In the genomic region with DNA sequence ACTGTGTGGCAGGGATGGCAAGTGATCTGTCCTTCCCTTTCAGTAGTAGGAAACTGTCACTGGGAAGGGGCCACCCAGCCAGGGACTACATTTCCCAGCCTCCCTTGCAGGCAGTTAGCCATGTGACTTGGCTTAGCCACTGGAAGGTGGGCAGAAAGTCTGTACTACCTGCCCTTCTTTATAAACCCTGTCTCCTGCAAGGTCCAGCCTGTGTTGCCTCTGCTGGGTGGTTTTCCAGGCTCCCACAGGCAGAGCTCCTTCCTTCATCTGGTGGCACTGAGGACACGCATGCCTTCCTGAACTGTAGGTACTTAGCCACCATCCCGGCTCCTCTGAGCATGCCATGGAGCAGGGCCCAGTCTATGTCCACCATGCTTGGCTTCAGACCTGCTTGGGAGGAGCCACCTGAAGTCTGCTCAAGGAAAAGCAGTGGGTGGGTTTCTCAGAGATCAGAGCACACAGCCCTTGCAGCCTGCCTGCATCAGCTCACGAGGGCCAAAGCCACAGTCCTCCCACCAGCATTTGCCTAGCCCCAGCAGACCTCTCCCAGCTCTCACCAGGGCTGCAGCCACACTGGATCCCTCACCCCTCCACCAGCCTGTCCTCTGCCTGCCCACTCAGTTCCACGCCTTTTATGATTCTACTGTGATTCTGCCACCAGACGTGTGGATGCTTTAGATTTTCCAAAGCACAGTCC, we compare ENCODE assay signal across 8 cellular contexts. TPM values are rescaled to one million over a fixed set of nuclear protein-coding genes. Genes with fewer than 3 reads are reported as not detected.
DNase-seq lines count a peak whose midpoint lies in the region; ATAC-seq, FAIRE-seq and TF ChIP-seq lines count a peak whose summit lies in the region.

No MANE protein-coding gene starts in this region.

- no peak overlapping the region for H2AFZ ChIP-seq in K562 (ENCODE audit: low read depth, low read length)

- no peak for TF ChIP-seq RAD21 in K562 (CRISPR knock-in tag; conservative IDR thresholded peaks at IDR 0.05 in 1 of 2, IDR thresholded peaks at IDR 0.05 in 1 of 2)

- H3K4me3 ChIP-seq in breast epithelium: no peak overlapping the region
- H3K4me3 ChIP-seq in K562: no peak overlapping the region
- H3K4me3 ChIP-seq in right cardiac atrium (ENCODE audit: low read length): no peak overlapping the region

- TF ChIP-seq CTCF in MCF 10A (IDR thresholded peaks at IDR 0.05; ENCODE audit: unreplicated experiment) (no peak), breast epithelium (IDR thresholded peaks at IDR 0.05) (no peak), K562 (IDR thresholded peaks at IDR 0.05 in 2 of 3, conservative IDR thresholded peaks at IDR 0.05 in 1 of 3; ENCODE audit: insufficient read depth in 2 of 3, low read depth in 1 of 3, low read length in 3 of 3) (no peak)

- H3K79me2 ChIP-seq in K562 (ENCODE audit: control insufficient read depth, insufficient read depth, low read length): no peaks in the 10 kb centered on the region

- H3K36me3 Mint-ChIP-seq in MCF 10A (ENCODE audit: insufficient read depth, unreplicated experiment): peaks cover 24% of the 10 kb centered on the region

- no peaks in the 10 kb centered on the region for H3K9me3 Mint-ChIP-seq in MCF 10A (ENCODE audit: unreplicated experiment)

- H3K27me3 ChIP-seq in breast epithelium: no peaks in the 10 kb centered on the region
- H3K27me3 ChIP-seq in K562 (ENCODE audit: control insufficient read depth in 2 of 2, insufficient read depth in 2 of 2, low read length in 2 of 2): no peaks in the 10 kb centered on the region
- H3K27me3 ChIP-seq in right cardiac atrium (ENCODE audit: control insufficient read depth, insufficient read depth): no peaks in the 10 kb centered on the region

- BruUV-seq in MCF 10A (replicated peaks; lab: Mats Ljungman, UMichigan): no TSS peak
- BruUV-seq in K562 (replicated peaks; lab: Mats Ljungman, UMichigan): no TSS peak

- H3K27ac Mint-ChIP-seq in MCF 10A (ENCODE audit: low read depth, unreplicated experiment): peak overlapping the region; percentile 85

- CTCF ChIA-PET in MCF 10A (lab: Yijun Ruan, JAX): interaction anchor here (0.5 to 5.3 kb wide), 40 partner anchors 7 to 455 kb away, joined by 3 to 59 read pairs (median 5); a partner anchor contains a TSS
- CTCF ChIA-PET in K562 (lab: Yijun Ruan, JAX; ENCODE audit: low intra/inter-chr PET ratio): interaction anchor here (0.6 kb wide), 1 partner anchor 148 kb away, joined by 3 read pairs; no protein-coding TSS in a partner anchor

- H4K20me1 ChIP-seq in K562 (replicated peaks; ENCODE audit: control insufficient read depth, insufficient read depth, low read length): peaks cover 10% of the 10 kb centered on the region; the same call in 1 of the 2 replicates

- DNase-seq in MCF 10A (ENCODE audit: unreplicated experiment) (no peak), breast epithelium (ENCODE audit: low spot score in 2 of 2) (no peak), K562 (ENCODE audit: extremely low read depth in 1 of 4, low spot score in 3 of 4) (peak; percentile 35 to 50 (median 44)), COR-L47 (lab: John Stamatoyannopoulos, UW) (no peak), right cardiac atrium (no peak)
- peak; percentile 12 for DNase-seq in stimulated activated naive CD8-positive, alpha-beta T cell treated with anti-CD3 and anti-CD28 coated beads, Interleukin-15, Interleukin-2, amounts not matched to agents 100 U/mL and 50 U/mL, for 24 hours
- DNase-seq in activated CD4-positive, CD25-positive, alpha-beta regulatory T cell (lab: John Stamatoyannopoulos, UW): no peak

- H3K4me3 Mint-ChIP-seq in MCF 10A (ENCODE audit: unreplicated experiment): no peak overlapping the region

- intact Hi-C loops in MCF 10A (cut with micrococcal nuclease) (loop anchor here (1.0 to 5.0 kb wide), 2 partner anchors 87 to 149 kb away; a partner anchor contains a TSS), breast epithelium (cut with DNase I; ENCODE audit: low total_unique reads) (no loop called here), K562 (cut with micrococcal nuclease) (no loop called here), right cardiac atrium (cut with DNase I) (loop anchor here in 2 of 4 donors (5.0 kb wide), 2 partner anchors 67 to 77 kb away; no protein-coding TSS in a partner anchor)

- H3K36me3 ChIP-seq in breast epithelium: no peaks in the 10 kb centered on the region
- peaks cover 11% of the 10 kb centered on the region; the same call in 1 of the 3 replicates for H3K36me3 ChIP-seq in K562 (ENCODE audit: control insufficient read depth, insufficient read depth, low read length)

- peaks cover 15% of the 10 kb centered on the region for H3K4me1 Mint-ChIP-seq in MCF 10A (ENCODE audit: insufficient read depth, unreplicated experiment)

- no peaks in the 10 kb centered on the region for H3K4me1 ChIP-seq in breast epithelium
- H3K4me1 ChIP-seq in K562 (replicated peaks in 1 of 2; ENCODE audit: control insufficient read depth in 2 of 2, insufficient read depth in 2 of 2, low read length in 2 of 2): peaks cover 11 to 31% of the 10 kb centered on the region in 2 experiments; a peak in 4 of 5 replicates
- no peaks in the 10 kb centered on the region for H3K4me1 ChIP-seq in right cardiac atrium (ENCODE audit: control insufficient read depth, insufficient read depth, low read length)

- POLR2A ChIA-PET in MCF 10A (lab: Yijun Ruan, JAX) (interaction anchor here (0.7 to 2.3 kb wide), 6 partner anchors 16 to 149 kb away, joined by 4 to 13 read pairs (median 6); a partner anchor contains a TSS), K562 (lab: Yijun Ruan, JAX) (interaction anchor here (0.6 to 1.5 kb wide), 3 partner anchors 48 to 317 kb away, joined by 3 read pairs; no protein-coding TSS in a partner anchor)

- H3K27ac ChIP-seq in breast epithelium (peak overlapping the region in 1 of 2 donors; percentile 41), K562 (ENCODE audit: extremely low read depth, low read depth, low read length) (no peak overlapping the region), right cardiac atrium (ENCODE audit: low read length) (no peak overlapping the region)

- H3K9ac ChIP-seq in K562 (ENCODE audit: insufficient read depth in 1 of 2, low read depth in 2 of 2, low read length in 2 of 2): peak overlapping the region in 1 of 2 experiments; percentile 24; a peak in 2 of 4 replicates

- 91% methylated on average over 5 of the region's 5 CpGs for WGBS in K562 (ENCODE audit: insufficient coverage, low coverage, missing lambda C conversion rate)
- 89% methylated on average over 5 of the region's 5 CpGs for WGBS in right cardiac atrium

- in situ Hi-C loops in K562 (cut with MboI): no loop called here

- TF ChIP-seq EP300 in K562 (IDR thresholded peaks at IDR 0.05; ENCODE audit: low read length): no peak

- no peaks in the 10 kb centered on the region for H3K27me3 Mint-ChIP-seq in MCF 10A (ENCODE audit: insufficient read depth, unreplicated experiment)

- ATAC-seq in HG03159 (IDR thresholded peaks at IDR 0.05; ENCODE audit: unreplicated experiment) (peak; percentile 66), K562 (peak; percentile 89), right cardiac atrium (no peak)
- ATAC-seq in stimulated activated naive CD8-positive, alpha-beta T cell treated with anti-CD3 and anti-CD28 coated beads, Interleukin-15, Interleukin-2, amounts not matched to agents 100 U/mL and 50 U/mL, for 24 hours: no peak

- TF ChIP-seq POLR2A in breast epithelium (IDR thresholded peaks at IDR 0.05) (no peak), K562 (conservative IDR thresholded peaks at IDR 0.05) (no peak)

- peak; percentile 92 for FAIRE-seq in K562 (lab: Jason Lieb, UNC)

- H3K9me3 ChIP-seq in breast epithelium (no peaks in the 10 kb centered on the region), K562 (replicated peaks; ENCODE audit: control insufficient read depth, insufficient read depth, low read depth, low read length) (no peaks in the 10 kb centered on the region), right cardiac atrium (ENCODE audit: control insufficient read depth, low read length) (no peaks in the 10 kb centered on the region)

- H3K9me1 ChIP-seq in K562 (ENCODE audit: control insufficient read depth, insufficient read depth, low read length): no peaks in the 10 kb centered on the region

- no peak overlapping the region for H3K4me2 ChIP-seq in K562 (ENCODE audit: insufficient read depth, low read length)

TF ChIP-seq in K562, 482 proteins besides CTCF, POLR2A, EP300 and RAD21 (continues in another document):
- TF ChIP-seq CBX3 (IDR thresholded peaks at IDR 0.05; ENCODE audit: borderline replicate concordance in 1 of 2, low read length in 2 of 2) (no peak), SIX5 (IDR thresholded peaks at IDR 0.05; ENCODE audit: borderline replicate concordance in 1 of 2, insufficient read depth in 1 of 2, low read depth in 1 of 2, low read length in 2 of 2) (peak; percentile 70 to 76; a peak in 3 of 4 replicates), CBFA2T2 (conservative IDR thresholded peaks at IDR 0.05) (peak; percentile 34; the same call in 1 of the 2 replicates), ELF4 (CRISPR knock-in tag; IDR thresholded peaks at IDR 0.05) (no peak), EWSR1 (IDR thresholded peaks at IDR 0.05; ENCODE audit: borderline replicate concordance, low read depth, partially characterized antibody) (no peak), NFYB (IDR thresholded peaks at IDR 0.05; ENCODE audit: extremely low read depth, insufficient read length) (peak; percentile 36), ZNF143 (CRISPR knock-in tag; IDR thresholded peaks at IDR 0.05) (peak; percentile 87)

RNA-seq across cellular contexts. Expression of a gene that starts 16.7 kb away (rescaled TPM):
- 29.6 and 30.3 TPM in 2 replicates for total RNA-seq in MCF 10A (2022)
- total RNA-seq in breast epithelium: 10 to 100 TPM; 22.5 to 43.7 (median 30.8) TPM
- total RNA-seq in K562 (2011; cell fraction: chromatin; rRNA removed; ENCODE audit: low replicate concordance): 40.8 and 61.0 TPM in 2 replicates
- total RNA-seq in K562 (2011; cell fraction: nucleolus; rRNA removed): 32.4 and 33.6 TPM in 2 replicates
- total RNA-seq in K562 (2011; cell fraction: nucleoplasm; rRNA removed): 35.0 and 43.8 TPM in 2 replicates
- total RNA-seq in K562 (2014; rRNA removed): 24.5 and 28.0 TPM in 2 replicates
- total RNA-seq in K562 (2014; rRNA removed; fragmentation: Illumina TruSeq; extraction: Trizol): 40.7 and 44.2 TPM in 2 replicates
- total RNA-seq in K562 (2015; rRNA removed; fragmentation: Illumina TruSeq; extraction: Trizol): 39.3 and 39.5 TPM in 2 replicates
- total RNA-seq in K562 (2021): 31.5 and 32.9 TPM in 2 replicates
- 30.6 and 37.0 TPM in 2 replicates for polyA plus RNA-seq in K562 (2011; rRNA removed)
- polyA plus RNA-seq in K562 (2011; cell fraction: cytosol; rRNA removed): 19.0 and 25.4 TPM in 2 replicates
- 16.1 and 21.9 TPM in 2 replicates for polyA plus RNA-seq in K562 (2011; cell fraction: nucleus; rRNA removed)
- 9.9 and 15.1 TPM in 2 replicates for polyA plus RNA-seq in K562 (2012)
- polyA plus RNA-seq in K562 (2014; fragmentation: Illumina TruSeq; extraction: Trizol): 23.2 and 23.5 TPM in 2 replicates
- polyA plus RNA-seq in K562 (2014; fragmentation: Nextera tagmentation; extraction: Ambion mirVana): 10 to 100 TPM in 1 of 2 experiments, 1 to 10 TPM in 1; 9.1 to 10.6 TPM
- polyA plus RNA-seq in K562 (2014; rRNA removed): 18.7 and 22.3 TPM in 2 replicates
- polyA minus RNA-seq in K562 (2011; rRNA and poly(A)+ RNA removed): 78.5 and 79.6 TPM in 2 replicates
- 19.4 and 29.1 TPM in 2 replicates for polyA minus RNA-seq in K562 (2011; cell fraction: cytosol; rRNA and poly(A)+ RNA removed)
- 15.5 and 23.4 TPM in 2 replicates for polyA minus RNA-seq in K562 (2011; cell fraction: nucleus; rRNA and poly(A)+ RNA removed)
- total RNA-seq in right cardiac atrium: 10 to 100 TPM; 21.1 to 29.4 (median 25.9) TPM
- 13.1 TPM for polyA plus RNA-seq in right cardiac atrium

Comparison
In these comparisons a context has a peak if more than half of its experiments do, and no peak if none do; other contexts are left out.
1. DNase-seq: peak in K562 (4 of 4) and stimulated activated naive CD8-positive, alpha-beta T cell treated with anti-CD3 and anti-CD28 coated beads, Interleukin-15, Interleukin-2, amounts not matched to agents 100 U/mL and 50 U/mL, for 24 hours (single experiment); none in MCF 10A (single experiment), breast epithelium (0 of 2), COR-L47 (single experiment), right cardiac atrium (0 of 3) and activated CD4-positive, CD25-positive, alpha-beta regulatory T cell (0 of 4).
2. ATAC-seq: peak in HG03159 (single experiment) and K562 (single experiment); none in stimulated activated naive CD8-positive, alpha-beta T cell treated with anti-CD3 and anti-CD28 coated beads, Interleukin-15, Interleukin-2, amounts not matched to agents 100 U/mL and 50 U/mL, for 24 hours (single experiment) and right cardiac atrium (0 of 2).